Comparison of ENCODE assay signal across 1 cellular context in the genomic region with DNA sequence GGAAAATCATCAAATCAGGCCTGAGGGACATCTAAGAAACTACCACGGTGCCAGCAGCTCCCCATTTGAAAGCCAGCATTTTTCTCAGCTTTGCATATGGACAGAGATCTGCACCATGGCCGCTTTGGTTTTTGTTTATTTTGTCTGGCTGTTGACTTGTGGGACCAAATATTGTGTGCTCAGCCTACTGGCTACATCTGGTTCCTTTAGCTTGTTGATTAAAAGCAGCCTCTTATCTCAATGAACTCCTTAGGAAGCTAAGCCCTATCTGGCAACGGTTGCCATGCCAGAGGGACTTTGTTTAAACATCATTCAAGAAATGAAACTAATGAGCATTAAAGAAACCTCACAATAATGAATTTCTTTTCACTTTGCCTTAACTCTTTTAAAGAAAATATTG.
A peak's percentile ranks its signal among the peaks of the same experiment; 100 is the strongest.
TF ChIP-seq lines count a peak whose summit lies in the region.

No MANE protein-coding gene starts in this region.

TF ChIP-seq in K562, 482 proteins besides CTCF, POLR2A, EP300 and RAD21:
- TF ChIP-seq, protein P1, sequence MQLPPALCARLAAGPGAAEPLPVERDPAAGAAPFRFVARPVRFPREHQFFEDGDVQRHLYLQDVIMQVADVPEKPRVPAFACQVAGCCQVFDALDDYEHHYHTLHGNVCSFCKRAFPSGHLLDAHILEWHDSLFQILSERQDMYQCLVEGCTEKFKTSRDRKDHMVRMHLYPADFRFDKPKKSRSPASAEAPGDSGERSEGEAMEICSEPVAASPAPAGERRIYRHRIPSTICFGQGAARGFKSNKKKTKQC (CRISPR knock-in tag; IDR thresholded peaks at IDR 0.05): no peak
- TF ChIP-seq DNMT1 (IDR thresholded peaks at IDR 0.05) (no peak), MYNN (IDR thresholded peaks at IDR 0.05) (peak; percentile 98), MYNN (CRISPR knock-in tag; IDR thresholded peaks at IDR 0.05) (peak; percentile 91), OTX1 (CRISPR knock-in tag; IDR thresholded peaks at IDR 0.05) (no peak), NR3C1 (CRISPR knock-in tag; IDR thresholded peaks at IDR 0.05) (no peak), CBX3 (IDR thresholded peaks at IDR 0.05; ENCODE audit: borderline replicate concordance in 1 of 2, low read length in 2 of 2) (no peak), ZNF212 (CRISPR knock-in tag; IDR thresholded peaks at IDR 0.05) (no peak), NRF1 (conservative IDR thresholded peaks at IDR 0.05 in 1 of 2, IDR thresholded peaks at IDR 0.05 in 1 of 2) (no peak), CC2D1A (IDR thresholded peaks at IDR 0.05) (no peak), MIER1 (IDR thresholded peaks at IDR 0.05; ENCODE audit: low read depth) (no peak), ZNF584 (CRISPR knock-in tag; IDR thresholded peaks at IDR 0.05; ENCODE audit: low read depth) (no peak), RAD51 (IDR thresholded peaks at IDR 0.05; ENCODE audit: borderline replicate concordance, low read depth) (no peak), ZKSCAN8 (CRISPR knock-in tag; IDR thresholded peaks at IDR 0.05) (no peak), KLF10 (CRISPR knock-in tag; IDR thresholded peaks at IDR 0.05) (no peak), RBM22 (IDR thresholded peaks at IDR 0.05; ENCODE audit: low read depth, low read length, poor library complexity, severe bottlenecking) (no peak), NFYB (IDR thresholded peaks at IDR 0.05; ENCODE audit: extremely low read depth, insufficient read length) (no peak), CBFA2T2 (conservative IDR thresholded peaks at IDR 0.05) (peak; percentile 15; the same call in 1 of the 2 replicates), ETV5 (CRISPR knock-in tag; IDR thresholded peaks at IDR 0.05; ENCODE audit: low read depth) (no peak), RFX1 (IDR thresholded peaks at IDR 0.05) (peak; percentile 77), SAP30 (IDR thresholded peaks at IDR 0.05; ENCODE audit: borderline replicate concordance, insufficient read depth, low read depth, low read length, poor library complexity, severe bottlenecking) (no peak), BRD9 (IDR thresholded peaks at IDR 0.05; ENCODE audit: low read depth, partially characterized antibody) (no peak), POLR2G (IDR thresholded peaks at IDR 0.05; ENCODE audit: low read depth, low read length) (no peak), GTF2F1 (IDR thresholded peaks at IDR 0.05; ENCODE audit: low read depth, low read length) (no peak), C11orf30 (IDR thresholded peaks at IDR 0.05; ENCODE audit: low read depth) (no peak), MAFK (IDR thresholded peaks at IDR 0.05; ENCODE audit: low read length) (no peak), PRPF4 (IDR thresholded peaks at IDR 0.05; ENCODE audit: insufficient read depth, low read depth, low read length, poor library complexity, severe bottlenecking) (no peak), KLF13 (tag; IDR thresholded peaks at IDR 0.05; ENCODE audit: borderline replicate concordance, low read depth) (no peak), SP1 (CRISPR knock-in tag; IDR thresholded peaks at IDR 0.05) (no peak), FIP1L1 (IDR thresholded peaks at IDR 0.05; ENCODE audit: low read depth, low read length, poor library complexity, severe bottlenecking) (no peak), XRCC5 (IDR thresholded peaks at IDR 0.05; ENCODE audit: low read depth, low read length) (no peak), ARID1B (IDR thresholded peaks at IDR 0.05) (0 out of 2 replicates have a peak, but pooled peaks have one; percentile 21), CBFA2T3 (IDR thresholded peaks at IDR 0.05) (peak; percentile 34; the same call in 1 of the 2 replicates), ZKSCAN3 (CRISPR knock-in tag; IDR thresholded peaks at IDR 0.05) (no peak), CEBPG (CRISPR knock-in tag; IDR thresholded peaks at IDR 0.05) (no peak), CEBPG (tag; conservative IDR thresholded peaks at IDR 0.05 in 1 of 2, IDR thresholded peaks at IDR 0.05 in 1 of 2) (no peak), HNRNPLL (IDR thresholded peaks at IDR 0.05; ENCODE audit: low read depth, low read length, poor library complexity, severe bottlenecking) (no peak)
- TF ChIP-seq, protein P2, sequence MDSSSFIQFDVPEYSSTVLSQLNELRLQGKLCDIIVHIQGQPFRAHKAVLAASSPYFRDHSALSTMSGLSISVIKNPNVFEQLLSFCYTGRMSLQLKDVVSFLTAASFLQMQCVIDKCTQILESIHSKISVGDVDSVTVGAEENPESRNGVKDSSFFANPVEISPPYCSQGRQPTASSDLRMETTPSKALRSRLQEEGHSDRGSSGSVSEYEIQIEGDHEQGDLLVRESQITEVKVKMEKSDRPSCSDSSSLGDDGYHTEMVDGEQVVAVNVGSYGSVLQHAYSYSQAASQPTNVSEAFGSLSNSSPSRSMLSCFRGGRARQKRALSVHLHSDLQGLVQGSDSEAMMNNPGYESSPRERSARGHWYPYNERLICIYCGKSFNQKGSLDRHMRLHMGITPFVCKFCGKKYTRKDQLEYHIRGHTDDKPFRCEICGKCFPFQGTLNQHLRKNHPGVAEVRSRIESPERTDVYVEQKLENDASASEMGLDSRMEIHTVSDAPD (CRISPR knock-in tag; IDR thresholded peaks at IDR 0.05): no peak
- TF ChIP-seq, protein P3, sequence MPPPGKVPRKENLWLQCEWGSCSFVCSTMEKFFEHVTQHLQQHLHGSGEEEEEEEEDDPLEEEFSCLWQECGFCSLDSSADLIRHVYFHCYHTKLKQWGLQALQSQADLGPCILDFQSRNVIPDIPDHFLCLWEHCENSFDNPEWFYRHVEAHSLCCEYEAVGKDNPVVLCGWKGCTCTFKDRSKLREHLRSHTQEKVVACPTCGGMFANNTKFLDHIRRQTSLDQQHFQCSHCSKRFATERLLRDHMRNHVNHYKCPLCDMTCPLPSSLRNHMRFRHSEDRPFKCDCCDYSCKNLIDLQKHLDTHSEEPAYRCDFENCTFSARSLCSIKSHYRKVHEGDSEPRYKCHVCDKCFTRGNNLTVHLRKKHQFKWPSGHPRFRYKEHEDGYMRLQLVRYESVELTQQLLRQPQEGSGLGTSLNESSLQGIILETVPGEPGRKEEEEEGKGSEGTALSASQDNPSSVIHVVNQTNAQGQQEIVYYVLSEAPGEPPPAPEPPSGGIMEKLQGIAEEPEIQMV (tag; conservative IDR thresholded peaks at IDR 0.05; ENCODE audit: low read depth): no peak
- TF ChIP-seq, protein P4, sequence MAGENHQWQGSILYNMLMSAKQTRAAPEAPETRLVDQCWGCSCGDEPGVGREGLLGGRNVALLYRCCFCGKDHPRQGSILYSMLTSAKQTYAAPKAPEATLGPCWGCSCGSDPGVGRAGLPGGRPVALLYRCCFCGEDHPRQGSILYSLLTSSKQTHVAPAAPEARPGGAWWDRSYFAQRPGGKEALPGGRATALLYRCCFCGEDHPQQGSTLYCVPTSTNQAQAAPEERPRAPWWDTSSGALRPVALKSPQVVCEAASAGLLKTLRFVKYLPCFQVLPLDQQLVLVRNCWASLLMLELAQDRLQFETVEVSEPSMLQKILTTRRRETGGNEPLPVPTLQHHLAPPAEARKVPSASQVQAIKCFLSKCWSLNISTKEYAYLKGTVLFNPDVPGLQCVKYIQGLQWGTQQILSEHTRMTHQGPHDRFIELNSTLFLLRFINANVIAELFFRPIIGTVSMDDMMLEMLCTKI (IDR thresholded peaks at IDR 0.05; ENCODE audit: partially characterized antibody): no peak
- TF ChIP-seq, protein P5, sequence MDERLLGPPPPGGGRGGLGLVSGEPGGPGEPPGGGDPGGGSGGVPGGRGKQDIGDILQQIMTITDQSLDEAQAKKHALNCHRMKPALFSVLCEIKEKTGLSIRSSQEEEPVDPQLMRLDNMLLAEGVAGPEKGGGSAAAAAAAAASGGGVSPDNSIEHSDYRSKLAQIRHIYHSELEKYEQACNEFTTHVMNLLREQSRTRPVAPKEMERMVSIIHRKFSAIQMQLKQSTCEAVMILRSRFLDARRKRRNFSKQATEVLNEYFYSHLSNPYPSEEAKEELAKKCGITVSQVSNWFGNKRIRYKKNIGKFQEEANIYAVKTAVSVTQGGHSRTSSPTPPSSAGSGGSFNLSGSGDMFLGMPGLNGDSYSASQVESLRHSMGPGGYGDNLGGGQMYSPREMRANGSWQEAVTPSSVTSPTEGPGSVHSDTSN (CRISPR knock-in tag; IDR thresholded peaks at IDR 0.05; ENCODE audit: low read depth): no peak
- TF ChIP-seq, protein P5 (tag; conservative IDR thresholded peaks at IDR 0.05; ENCODE audit: low read depth): no peak
- TF ChIP-seq, protein P6, sequence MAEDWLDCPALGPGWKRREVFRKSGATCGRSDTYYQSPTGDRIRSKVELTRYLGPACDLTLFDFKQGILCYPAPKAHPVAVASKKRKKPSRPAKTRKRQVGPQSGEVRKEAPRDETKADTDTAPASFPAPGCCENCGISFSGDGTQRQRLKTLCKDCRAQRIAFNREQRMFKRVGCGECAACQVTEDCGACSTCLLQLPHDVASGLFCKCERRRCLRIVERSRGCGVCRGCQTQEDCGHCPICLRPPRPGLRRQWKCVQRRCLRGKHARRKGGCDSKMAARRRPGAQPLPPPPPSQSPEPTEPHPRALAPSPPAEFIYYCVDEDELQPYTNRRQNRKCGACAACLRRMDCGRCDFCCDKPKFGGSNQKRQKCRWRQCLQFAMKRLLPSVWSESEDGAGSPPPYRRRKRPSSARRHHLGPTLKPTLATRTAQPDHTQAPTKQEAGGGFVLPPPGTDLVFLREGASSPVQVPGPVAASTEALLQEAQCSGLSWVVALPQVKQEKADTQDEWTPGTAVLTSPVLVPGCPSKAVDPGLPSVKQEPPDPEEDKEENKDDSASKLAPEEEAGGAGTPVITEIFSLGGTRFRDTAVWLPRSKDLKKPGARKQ (CRISPR knock-in tag; IDR thresholded peaks at IDR 0.05): no peak
- TF ChIP-seq, protein P7, sequence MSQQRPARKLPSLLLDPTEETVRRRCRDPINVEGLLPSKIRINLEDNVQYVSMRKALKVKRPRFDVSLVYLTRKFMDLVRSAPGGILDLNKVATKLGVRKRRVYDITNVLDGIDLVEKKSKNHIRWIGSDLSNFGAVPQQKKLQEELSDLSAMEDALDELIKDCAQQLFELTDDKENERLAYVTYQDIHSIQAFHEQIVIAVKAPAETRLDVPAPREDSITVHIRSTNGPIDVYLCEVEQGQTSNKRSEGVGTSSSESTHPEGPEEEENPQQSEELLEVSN (IDR thresholded peaks at IDR 0.05; ENCODE audit: borderline replicate concordance in 1 of 2, extremely low read depth in 1 of 2, insufficient read depth in 1 of 2, insufficient read length in 1 of 2, low read depth in 1 of 2, low read length in 1 of 2, poor library complexity in 1 of 2, severe bottlenecking in 1 of 2): no peak
